In the genomic region with DNA sequence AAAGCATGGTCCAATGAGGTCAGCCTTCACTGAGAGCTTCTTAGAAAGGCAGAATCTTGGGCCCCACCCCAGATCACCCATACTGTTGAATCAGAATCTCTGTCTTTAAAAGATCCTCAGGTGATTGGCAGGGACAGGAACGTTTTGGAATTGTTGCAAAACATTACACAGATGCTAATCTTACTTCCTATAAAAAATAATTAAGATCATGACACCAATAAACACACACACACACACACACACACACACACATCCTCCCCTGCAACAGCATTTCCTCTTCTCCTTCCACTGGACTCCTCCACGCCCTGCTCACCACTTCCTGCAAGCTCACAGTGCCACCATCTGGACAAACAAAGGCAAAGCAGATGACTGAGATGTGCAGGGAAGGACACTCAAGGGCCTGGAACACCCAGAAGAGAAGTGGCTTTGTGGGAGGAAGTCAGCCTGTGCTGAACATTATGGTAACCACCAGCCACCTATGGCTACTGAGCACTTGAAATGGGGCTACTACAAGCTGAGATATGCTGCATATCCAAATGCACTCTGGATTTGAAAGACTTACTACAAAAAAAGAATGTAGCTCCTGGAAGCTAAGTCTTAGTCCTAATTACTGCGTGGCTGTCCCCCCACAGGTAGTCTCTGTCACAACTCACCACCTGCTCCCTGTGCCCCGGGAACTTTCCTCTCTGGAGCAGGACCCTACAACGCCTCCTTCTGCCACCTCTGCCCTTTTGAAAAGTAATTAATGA, we compare ENCODE assay signal across 8 cellular contexts.
DNase-seq lines count a peak whose midpoint lies in the region; ATAC-seq and TF ChIP-seq lines count a peak whose summit lies in the region.

No MANE protein-coding gene starts in this region.

- peak; percentile 84 for ATAC-seq in GM21825 (IDR thresholded peaks at IDR 0.05; ENCODE audit: unreplicated experiment)

- H3K4me1 Mint-ChIP-seq in activated T-cell treated with anti-CD3 and anti-CD28 coated beads, Interleukin-2, amount 50 U/mL, for 24 hours (ENCODE audit: low read depth), result peaks cover 16% of the 10 kb centered on the region
- H3K4me1 Mint-ChIP-seq in neural progenitor cell, result no peaks in the 10 kb centered on the region

- no peaks in the 10 kb centered on the region for H3K27me3 Mint-ChIP-seq in activated T-cell treated with anti-CD3 and anti-CD28 coated beads, Interleukin-2, amount 50 U/mL, for 24 hours
- H3K27me3 Mint-ChIP-seq in neural progenitor cell (ENCODE audit: insufficient read depth, low read depth), result peaks cover 6% of the 10 kb centered on the region

- no peaks in the 10 kb centered on the region for H3F3A ChIP-seq in neural progenitor cell (ENCODE audit: low read depth)

- peak overlapping the region; percentile 14 for H3K27ac Mint-ChIP-seq in activated T-cell treated with anti-CD3 and anti-CD28 coated beads, Interleukin-2, amount 50 U/mL, for 24 hours
- no peak overlapping the region for H3K27ac Mint-ChIP-seq in neural progenitor cell

- no peaks in the 10 kb centered on the region for H3K9me3 Mint-ChIP-seq in activated T-cell treated with anti-CD3 and anti-CD28 coated beads, Interleukin-2, amount 50 U/mL, for 24 hours
- no peaks in the 10 kb centered on the region for H3K9me3 Mint-ChIP-seq in neural progenitor cell

- no peaks in the 10 kb centered on the region for H3K79me2 ChIP-seq in neural progenitor cell (ENCODE audit: low read depth)

- TF ChIP-seq CTCF in neural progenitor cell (IDR thresholded peaks at IDR 0.05), result peak; percentile 82

- H3K4me3 ChIP-seq in neural progenitor cell, result no peak overlapping the region

- H3K27ac ChIP-seq in KOPT-K1 (ENCODE audit: low read depth, low read length, poor library complexity, severe bottlenecking), result peak overlapping the region; percentile 19
- H3K27ac ChIP-seq in neural progenitor cell, result no peak overlapping the region

- no peaks in the 10 kb centered on the region for H3K9me3 ChIP-seq in KOPT-K1 (ENCODE audit: insufficient read depth, low read length, poor library complexity, severe bottlenecking)
- H3K9me3 ChIP-seq in neural progenitor cell (ENCODE audit: low read depth), result no peaks in the 10 kb centered on the region

- no peaks in the 10 kb centered on the region for H3K27me3 ChIP-seq in neural progenitor cell

- H4K20me1 ChIP-seq in neural progenitor cell (ENCODE audit: low read depth), result no peaks in the 10 kb centered on the region

- no peaks in the 10 kb centered on the region for H3K4me1 ChIP-seq in neural progenitor cell

- H3K36me3 ChIP-seq in KOPT-K1 (ENCODE audit: insufficient read depth, low read length) (no peaks in the 10 kb centered on the region), neural progenitor cell (no peaks in the 10 kb centered on the region)

- no peak overlapping the region for H3K4me3 Mint-ChIP-seq in activated T-cell treated with anti-CD3 and anti-CD28 coated beads, Interleukin-2, amount 50 U/mL, for 24 hours
- H3K4me3 Mint-ChIP-seq in neural progenitor cell, result no peak overlapping the region

- peak; percentile 85 for DNase-seq in Daoy (ENCODE audit: low read depth)
- DNase-seq in activated T-cell treated with anti-CD3 and anti-CD28 coated beads, Interleukin-2, amount 50 U/mL, for 24 hours, result peak; percentile 71
- peak; percentile 90 for DNase-seq in fibroblast of gingiva (ENCODE audit: low read depth)
- DNase-seq in neural progenitor cell (ENCODE audit: low spot score), result peak; percentile 85
- DNase-seq in superior temporal gyrus (ENCODE audit: extremely low spot score), result peak; percentile 93

- no peaks in the 10 kb centered on the region for H3K36me3 Mint-ChIP-seq in activated T-cell treated with anti-CD3 and anti-CD28 coated beads, Interleukin-2, amount 50 U/mL, for 24 hours (ENCODE audit: low read depth)
- H3K36me3 Mint-ChIP-seq in neural progenitor cell, result no peaks in the 10 kb centered on the region

- no peak overlapping the region for H2AFZ ChIP-seq in neural progenitor cell (replicated peaks)

- no peak overlapping the region for H3K9ac ChIP-seq in neural progenitor cell

- no peak overlapping the region for H3K4me2 ChIP-seq in neural progenitor cell

TF ChIP-seq in PFSK-1, 5 proteins besides CTCF, POLR2A, EP300 and RAD21:
- TF ChIP-seq TAF1 (IDR thresholded peaks at IDR 0.05; ENCODE audit: borderline replicate concordance, insufficient read depth, low read length) (no peak), POLR2AphosphoS5 (IDR thresholded peaks at IDR 0.05; ENCODE audit: low read depth, low read length) (no peak), FOXP2 (optimal IDR thresholded peaks at IDR 0.05; ENCODE audit: borderline replicate concordance, extremely low read depth, extremely low read length, insufficient read depth) (peak; percentile 59)
